In genomic region chr17:43360376-43360738, GRCh38 we compare ENCODE assay signal across 8 cellular contexts. TPM values are rescaled to one million over a fixed set of nuclear protein-coding genes. Genes with fewer than 3 reads are reported as not detected.
A peak's percentile ranks its signal among the peaks of the same experiment; 100 is the strongest.
DNase-seq lines count a peak whose midpoint lies in the region; ATAC-seq and TF ChIP-seq lines count a peak whose summit lies in the region.

No MANE protein-coding gene starts in this region.

- peaks cover 42% of the 10 kb centered on the region for H3K79me2 ChIP-seq in PC-9 (ENCODE audit: low read depth)

- DNase-seq in NCI-H2029 (lab: John Stamatoyannopoulos, UW) (peak; percentile 13), NCI-H2029 treated with DMSO at 0.1 percent for 48 hours (lab: John Stamatoyannopoulos, UW) (no peak), PC-9 (no peak), fibroblast of villous mesenchyme (ENCODE audit: low read depth) (peak; percentile 94), osteocyte (ENCODE audit: extremely low spot score, unreplicated experiment) (no peak)
- DNase-seq in activated T-helper 1 cell treated with anti-CD3 and anti-CD28 coated beads, Interleukin-12 subunit alpha, Interleukin-12 subunit beta, Interleukin-2, Interleukin-4 antibody, amounts not matched to agents 30 ng/mL and 10 ng/mL and 1 ng/mL, durations not matched to agents 14 hours and 24 hours and 36 hours (ENCODE audit: low spot score): peak; percentile 79

- TF ChIP-seq CTCF in PC-9 (conservative IDR thresholded peaks at IDR 0.05) (no peak), fibroblast of villous mesenchyme (IDR thresholded peaks at IDR 0.05; ENCODE audit: insufficient read depth, low read depth, low read length) (no peak), osteocyte (IDR thresholded peaks at IDR 0.05) (no peak)

- peak overlapping the region; percentile 90 for H3K4me2 ChIP-seq in PC-9

- CTCF ChIA-PET in PC-9 (lab: Charles Lee): interaction anchor here (1.6 kb wide), 1 partner anchor 124 kb away, joined by 5 read pairs; the partner anchor contains the start of gene DHX8

- H3K9me3 Mint-ChIP-seq in activated T-helper 1 cell treated with anti-CD3 and anti-CD28 coated beads, Interleukin-12 subunit alpha, Interleukin-12 subunit beta, Interleukin-2, Interleukin-4 antibody, amounts not matched to agents 30 ng/mL and 10 ng/mL and 1 ng/mL, durations not matched to agents 14 hours and 24 hours and 36 hours: no peaks in the 10 kb centered on the region
- H3K9me3 Mint-ChIP-seq in osteocyte (ENCODE audit: unreplicated experiment): no peaks in the 10 kb centered on the region

- peaks cover 4% of the 10 kb centered on the region for H3K36me3 Mint-ChIP-seq in activated T-helper 1 cell treated with anti-CD3 and anti-CD28 coated beads, Interleukin-12 subunit alpha, Interleukin-12 subunit beta, Interleukin-2, Interleukin-4 antibody, amounts not matched to agents 30 ng/mL and 10 ng/mL and 1 ng/mL, durations not matched to agents 14 hours and 24 hours and 36 hours (ENCODE audit: low read depth)
- H3K36me3 Mint-ChIP-seq in osteocyte (ENCODE audit: unreplicated experiment): no peaks in the 10 kb centered on the region

- H3K9me3 ChIP-seq in PC-9 (ENCODE audit: insufficient read depth, low read depth): no peaks in the 10 kb centered on the region

- H3K27ac Mint-ChIP-seq in activated T-helper 1 cell treated with anti-CD3 and anti-CD28 coated beads, Interleukin-12 subunit alpha, Interleukin-12 subunit beta, Interleukin-2, Interleukin-4 antibody, amounts not matched to agents 30 ng/mL and 10 ng/mL and 1 ng/mL, durations not matched to agents 14 hours and 24 hours and 36 hours: peak overlapping the region; percentile 100
- H3K27ac Mint-ChIP-seq in osteocyte (ENCODE audit: unreplicated experiment): peak overlapping the region; percentile 99

- H3K4me3 Mint-ChIP-seq in activated T-helper 1 cell treated with anti-CD3 and anti-CD28 coated beads, Interleukin-12 subunit alpha, Interleukin-12 subunit beta, Interleukin-2, Interleukin-4 antibody, amounts not matched to agents 30 ng/mL and 10 ng/mL and 1 ng/mL, durations not matched to agents 14 hours and 24 hours and 36 hours: peak overlapping the region; percentile 85
- peak overlapping the region; percentile 82 for H3K4me3 Mint-ChIP-seq in osteocyte (ENCODE audit: unreplicated experiment)

- no peaks in the 10 kb centered on the region for H3K27me3 Mint-ChIP-seq in activated T-helper 1 cell treated with anti-CD3 and anti-CD28 coated beads, Interleukin-12 subunit alpha, Interleukin-12 subunit beta, Interleukin-2, Interleukin-4 antibody, amounts not matched to agents 30 ng/mL and 10 ng/mL and 1 ng/mL, durations not matched to agents 14 hours and 24 hours and 36 hours (ENCODE audit: insufficient read depth)
- no peaks in the 10 kb centered on the region for H3K27me3 Mint-ChIP-seq in osteocyte (ENCODE audit: unreplicated experiment)

- H3F3A ChIP-seq in PC-9 (ENCODE audit: insufficient read depth, low read depth): peaks cover 74% of the 10 kb centered on the region

- no peaks in the 10 kb centered on the region for H3K27me3 ChIP-seq in PC-9 (ENCODE audit: insufficient read depth, low read depth)

- POLR2A ChIA-PET in PC-9 (lab: Charles Lee; ENCODE audit: unreplicated experiment): interaction anchor here (0.5 to 2.2 kb wide), 29 partner anchors 9 to 1567 kb away, joined by 3 to 39 read pairs (median 5); partner anchors contain the start of genes DHX8 and RPL27

- H3K4me3 ChIP-seq in PC-9: peak overlapping the region; percentile 64
- H3K4me3 ChIP-seq in fibroblast of villous mesenchyme (ENCODE audit: low read depth, low read length): peak overlapping the region; percentile 61
- peak overlapping the region; percentile 40 for H3K4me3 ChIP-seq in urinary bladder (ENCODE audit: low read depth, low read length)

- H3K27ac ChIP-seq in PC-9 (peak overlapping the region; percentile 92), urinary bladder (ENCODE audit: low read depth) (peak overlapping the region; percentile 87)

- ATAC-seq in HG03565 (IDR thresholded peaks at IDR 0.05; ENCODE audit: unreplicated experiment): peak; percentile 24

- peak overlapping the region; percentile 52; the same call in 1 of the 2 replicates for H2AFZ ChIP-seq in PC-9

- H3K9me2 ChIP-seq in PC-9 (ENCODE audit: insufficient read depth): no peaks in the 10 kb centered on the region

- H3K4me1 ChIP-seq in PC-9 (replicated peaks; ENCODE audit: insufficient read depth): peaks cover 48% of the 10 kb centered on the region
- no peaks in the 10 kb centered on the region for H3K4me1 ChIP-seq in urinary bladder (ENCODE audit: insufficient read depth)

- H3K36me3 ChIP-seq in PC-9 (ENCODE audit: low read depth) (no peaks in the 10 kb centered on the region), urinary bladder (ENCODE audit: insufficient read depth) (no peaks in the 10 kb centered on the region)

- H3K4me1 Mint-ChIP-seq in activated T-helper 1 cell treated with anti-CD3 and anti-CD28 coated beads, Interleukin-12 subunit alpha, Interleukin-12 subunit beta, Interleukin-2, Interleukin-4 antibody, amounts not matched to agents 30 ng/mL and 10 ng/mL and 1 ng/mL, durations not matched to agents 14 hours and 24 hours and 36 hours (ENCODE audit: low read depth): peaks cover 40% of the 10 kb centered on the region
- H3K4me1 Mint-ChIP-seq in osteocyte (ENCODE audit: unreplicated experiment): peaks cover 20% of the 10 kb centered on the region

- 46% methylated on average over 18 of the region's 18 CpGs for WGBS in urinary bladder

- intact Hi-C loops in PC-9 (cut with micrococcal nuclease; ENCODE audit: unreplicated experiment): loop anchor here (5.0 kb wide), 1 partner anchor 338 kb away; the partner anchor contains the start of gene VAT1
- intact Hi-C loops in activated T-helper 1 cell treated with anti-CD3 and anti-CD28 coated beads, Interleukin-12 subunit alpha, Interleukin-12 subunit beta, Interleukin-2, Interleukin-4 antibody, amounts not matched to agents 30 ng/mL and 10 ng/mL and 1 ng/mL, durations not matched to agents 14 hours and 24 hours and 36 hours (cut with micrococcal nuclease): no loop called here

- BruUV-seq in PC-9 (replicated peaks; lab: Mats Ljungman, UMichigan): no TSS peak

- no peaks in the 10 kb centered on the region for H4K20me1 ChIP-seq in PC-9 (ENCODE audit: insufficient read depth)

RNA-seq across cellular contexts. Expression of gene ARL4D, which starts 38.4 kb away (rescaled TPM):
- total RNA-seq in PC-9 (2021) (8.8 and 11.6 TPM in 2 replicates), fibroblast of villous mesenchyme (15.1 and 20.0 TPM in 2 replicates), osteocyte (17.2 and 19.3 TPM in 2 replicates), urinary bladder (14.8 TPM)
- 3.2 and 4.0 TPM in 2 replicates for total RNA-seq in activated T-helper 1 cell treated with anti-CD3 and anti-CD28 coated beads, Interleukin-12 subunit alpha, Interleukin-12 subunit beta, Interleukin-2, Interleukin-4 antibody, amounts not matched to agents 30 ng/mL and 10 ng/mL and 1 ng/mL, durations not matched to agents 14 hours and 24 hours and 36 hours
- 112 TPM for polyA plus RNA-seq in urinary bladder

Comparison
In these comparisons a context has a peak if more than half of its experiments do, and no peak if none do; other contexts are left out.
1. DNase-seq: peak in NCI-H2029 (single experiment), activated T-helper 1 cell treated with anti-CD3 and anti-CD28 coated beads, Interleukin-12 subunit alpha, Interleukin-12 subunit beta, Interleukin-2, Interleukin-4 antibody, amounts not matched to agents 30 ng/mL and 10 ng/mL and 1 ng/mL, durations not matched to agents 14 hours and 24 hours and 36 hours (single experiment) and fibroblast of villous mesenchyme (single experiment); none in NCI-H2029 treated with DMSO at 0.1 percent for 48 hours (single experiment), PC-9 (0 of 2) and osteocyte (single experiment).
2. Peak in every context shown above with its lines, with median percentiles within 50 percentile points of each other: H3K4me3 ChIP-seq.